In genomic region chr3:40765884-40766283, GRCh38 we compare ENCODE assay signal across 13 cellular contexts.
A peak's percentile ranks its signal among the peaks of the same experiment; 100 is the strongest.
DNase-seq lines count a peak whose midpoint lies in the region; ATAC-seq and FAIRE-seq lines count a peak whose summit lies in the region.
"Had no signal": no experiment of that assay in that cellular context is flagged by ENCODE, and none has a peak within 500 bp of the region (broad histone marks: within the 10 kb centered on the region; RNA-seq: fewer than 3 reads in every experiment).

No MANE protein-coding gene starts in this region.

- peak; percentile 78 for ATAC-seq in GM19035 (IDR thresholded peaks at IDR 0.05; ENCODE audit: unreplicated experiment)
- peak; percentile 63 for ATAC-seq in HG02798 (IDR thresholded peaks at IDR 0.05; ENCODE audit: poor library complexity, unreplicated experiment)
- peak; percentile 90 for ATAC-seq in sciatic nerve
- ATAC-seq: right lobe of liver had no signal

- DNase-seq in RPMI7951 (ENCODE audit: low read depth) (peak; percentile 30), sciatic nerve (ENCODE audit: low spot score) (no peak), Ammon's horn (ENCODE audit: low spot score) (no peak), NCI-H524 treated with DMSO at 0.1 percent for 48 hours (lab: John Stamatoyannopoulos, UW) (no peak), GM19239 (ENCODE audit: insufficient read length, low spot score) (no peak), DMS53 (lab: John Stamatoyannopoulos, UW) (no peak)
- DNase-seq: activated CD4-positive, alpha-beta T cell treated with anti-CD3 and anti-CD28 coated beads for 4 hours; Kasumi-1; right lobe of liver had no signal

- FAIRE-seq in GM19239 (lab: Jason Lieb, UNC), result no peak
- FAIRE-seq: D721Med, GM12892 had no signal

- intact Hi-C loops in sciatic nerve (cut with DNase I), result no loop called here
